Comparison of ENCODE assay signal across 17 cellular contexts in genomic region chr18:35682282-35682867, GRCh38.
DNase-seq lines count a peak whose midpoint lies in the region; ATAC-seq and TF ChIP-seq lines count a peak whose summit lies in the region.
"Had no signal": no experiment of that assay in that cellular context is flagged by ENCODE, and none has a peak within 500 bp of the region (broad histone marks: within the 10 kb centered on the region; RNA-seq: fewer than 3 reads in every experiment).

No MANE protein-coding gene starts in this region.

- H3K4me1 Mint-ChIP-seq in chondrocyte (ENCODE audit: low read depth), result peaks cover 19% of the 10 kb centered on the region
- H3K4me1 Mint-ChIP-seq in neural crest cell, result peaks cover 26% of the 10 kb centered on the region

- H3K27ac ChIP-seq in SK-N-MC (peak overlapping the region; percentile 71; the same call in 1 of the 2 replicates), uterus (no peak overlapping the region)
- H3K27ac ChIP-seq: KMS-11 had no signal

- H3K36me3 ChIP-seq in SK-N-MC (ENCODE audit: insufficient read depth, low read length), result no peaks in the 10 kb centered on the region
- H3K36me3 ChIP-seq in uterus, result no peaks in the 10 kb centered on the region

- H3K9ac ChIP-seq in SK-N-MC (ENCODE audit: insufficient read length), result no peak overlapping the region
- H3K9ac ChIP-seq: KMS-11 had no signal

- DNase-seq in EL, result peak; percentile 34
- DNase-seq in SK-N-MC (ENCODE audit: low read depth, low spot score), result no peak
- no peak for DNase-seq in chondrocyte (ENCODE audit: low spot score)
- DNase-seq in neural crest cell (ENCODE audit: low read depth, low spot score), result no peak
- no peak for DNase-seq in uterus
- no peak for DNase-seq in NCI-H2107 treated with DMSO at 0.1 percent for 48 hours (lab: John Stamatoyannopoulos, UW; ENCODE audit: unreplicated experiment)
- DNase-seq in superior temporal gyrus (ENCODE audit: extremely low spot score), result no peak
- DNase-seq: AML-193, Caco-2, NCI-H1105 treated with DMSO at 0.1 percent for 48 hours, NCI-H187 treated with DMSO at 0.1 percent for 48 hours, NCI-H524, SHP77 had no signal

- H3K36me3 Mint-ChIP-seq in chondrocyte (ENCODE audit: low read depth) (peaks cover 26% of the 10 kb centered on the region), neural crest cell (ENCODE audit: low read depth) (peaks cover 20% of the 10 kb centered on the region)

- H3K9me3 ChIP-seq in SK-N-MC (ENCODE audit: low read depth, low read length) (no peaks in the 10 kb centered on the region), uterus (no peaks in the 10 kb centered on the region)
- H3K9me3 ChIP-seq: Caco-2 had no signal

- TF ChIP-seq POLR2A in uterus (IDR thresholded peaks at IDR 0.05), result no peak

- no peak for ATAC-seq in HG02623 (IDR thresholded peaks at IDR 0.05; ENCODE audit: unreplicated experiment)
- ATAC-seq: GM12878, HCT116 had no signal

- intact Hi-C loops in uterus (cut with DNase I; ENCODE audit: low total_unique reads), result no loop called here

- no peak overlapping the region for H3K4me3 Mint-ChIP-seq in chondrocyte (ENCODE audit: unreplicated experiment)
- H3K4me3 Mint-ChIP-seq in neural crest cell, result no peak overlapping the region

- H3K4me3 ChIP-seq in SK-N-MC (no peak overlapping the region), uterus (no peak overlapping the region)
- H3K4me3 ChIP-seq: GM12878 had no signal

- H3K27me3 Mint-ChIP-seq in chondrocyte (ENCODE audit: low read depth) (no peaks in the 10 kb centered on the region), neural crest cell (ENCODE audit: low read depth) (no peaks in the 10 kb centered on the region)

- H3K9me3 Mint-ChIP-seq in chondrocyte (ENCODE audit: low read depth) (no peaks in the 10 kb centered on the region), neural crest cell (no peaks in the 10 kb centered on the region)

- TF ChIP-seq CTCF in chondrocyte (IDR thresholded peaks at IDR 0.05) (no peak), neural crest cell (conservative IDR thresholded peaks at IDR 0.05) (no peak), uterus (IDR thresholded peaks at IDR 0.05) (no peak)

- H3K27me3 ChIP-seq in uterus, result no peaks in the 10 kb centered on the region

- no peaks in the 10 kb centered on the region for H3K4me1 ChIP-seq in uterus
- H3K4me1 ChIP-seq: Caco-2 had no signal

- H3K27ac Mint-ChIP-seq in chondrocyte (ENCODE audit: unreplicated experiment) (peak overlapping the region; percentile 63), neural crest cell (ENCODE audit: unreplicated experiment) (peak overlapping the region; percentile 24)
